ENCODE assay signal across 12 cellular contexts in genomic region chr10:126686271-126686670, GRCh38. TPM values are rescaled to one million over a fixed set of nuclear protein-coding genes. Genes with fewer than 3 reads are reported as not detected.
"Had no signal": no experiment of that assay in that cellular context is flagged by ENCODE, and none has a peak within 500 bp of the region (broad histone marks: within the 10 kb centered on the region; RNA-seq: fewer than 3 reads in every experiment).

No MANE protein-coding gene starts in this region.

- H3K36me3 ChIP-seq: lower lobe of right lung, ovary, sigmoid colon had no signal

- H3K27me3 ChIP-seq: ovary, sigmoid colon had no signal

- H3K9me3 ChIP-seq: lower lobe of right lung, ovary, sigmoid colon had no signal

- DNase-seq: activated B cell treated with CpG ODN at 0.5 μM for 24 hours; activated CD4-positive, alpha-beta T cell treated with anti-CD3 and anti-CD28 coated beads, Interleukin-2, amount 10 ng/mL, durations not matched to agents 24 days and 14 days; activated naive CD4-positive, alpha-beta T cell treated with Interleukin-2 at 50 U/mL for 16 hours; aorta; foreskin melanocyte; immature natural killer cell; left colon; lower lobe of right lung; ovary; sigmoid colon had no signal

- H3K27ac ChIP-seq: lower lobe of right lung, ovary, sigmoid colon had no signal

- H3K4me3 ChIP-seq: lower lobe of right lung, ovary, sigmoid colon had no signal

- H3K4me1 ChIP-seq: lower lobe of right lung, sigmoid colon had no signal

RNA-seq across cellular contexts. Expression of gene C10orf90, which starts 15.8 kb away (rescaled TPM):
- total RNA-seq: activated B cell treated with CpG ODN at 0.5 μM for 24 hours; activated CD4-positive, alpha-beta T cell treated with anti-CD3 and anti-CD28 coated beads, Interleukin-2, amount 10 ng/mL, durations not matched to agents 24 days and 14 days; aorta; lower lobe of right lung; ovary; pulmonary artery endothelial cell had no signal
- polyA plus RNA-seq: aorta, immature natural killer cell, ovary, urinary bladder had no signal
